In genomic region chr18:11850821-11851155, GRCh38 we compare ENCODE assay signal across 8 cellular contexts. TPM values are rescaled to one million over a fixed set of nuclear protein-coding genes. Genes with fewer than 3 reads are reported as not detected.
A peak's percentile ranks its signal among the peaks of the same experiment; 100 is the strongest.
DNase-seq lines count a peak whose midpoint lies in the region; ATAC-seq and TF ChIP-seq lines count a peak whose summit lies in the region.

No MANE protein-coding gene starts in this region.

- no peaks in the 10 kb centered on the region for H3K9me3 Mint-ChIP-seq in nephron

- H3K4me1 Mint-ChIP-seq in nephron: peaks cover 34% of the 10 kb centered on the region

- peak overlapping the region; percentile 100 for H3K4me3 Mint-ChIP-seq in nephron

- peaks cover 4% of the 10 kb centered on the region for H3K27me3 Mint-ChIP-seq in nephron (ENCODE audit: low read depth)

- ATAC-seq in GM18867 (IDR thresholded peaks at IDR 0.05; ENCODE audit: unreplicated experiment): peak; percentile 34
- peak; percentile 25 for ATAC-seq in HG03135 (IDR thresholded peaks at IDR 0.05; ENCODE audit: unreplicated experiment)
- peak; percentile 3 for ATAC-seq in esophagus mucosa

- H3K27ac Mint-ChIP-seq in nephron: peak overlapping the region; percentile 92 to 99 (median 98)

- peak; percentile 28 for DNase-seq in ACHN
- DNase-seq in SHP77 treated with DMSO at 0.1 percent for 48 hours (lab: John Stamatoyannopoulos, UW): peak; percentile 26
- DNase-seq in DMS153 treated with DMSO at 0.1 percent for 48 hours (lab: John Stamatoyannopoulos, UW; ENCODE audit: unreplicated experiment): no peak
- DNase-seq in C1 segment of cervical spinal cord (lab: John Stamatoyannopoulos, UW): no peak

- in situ Hi-C loops in ACHN (cut with HindIII; ENCODE audit: low pct_ligation_motif_present, low pct_unique_long_range_greater_than_20kb, low sequenced_read_pairs): no loop called here

- no peak for TF ChIP-seq CTCF in nephron (IDR thresholded peaks at IDR 0.05; ENCODE audit: unreplicated experiment in 3 of 3)

- peaks cover 4% of the 10 kb centered on the region for H3K36me3 Mint-ChIP-seq in nephron (ENCODE audit: low read depth)

RNA-seq across cellular contexts. Expression of gene CHMP1B, which starts 0.4 kb away (rescaled TPM):
- 28.7 TPM for total RNA-seq in esophagus mucosa

RNA-seq across cellular contexts. Expression of gene MPPE1, which starts 57.3 kb away (rescaled TPM):
- 25.7 TPM for total RNA-seq in esophagus mucosa

Comparison
In these comparisons a context has a peak if more than half of its experiments do, and no peak if none do; other contexts are left out.
1. DNase-seq: peak in ACHN (single experiment) and SHP77 treated with DMSO at 0.1 percent for 48 hours (single experiment); none in DMS153 treated with DMSO at 0.1 percent for 48 hours (single experiment) and C1 segment of cervical spinal cord (0 of 14).
2. Peak in every context shown above with its lines, with median percentiles within 50 percentile points of each other: ATAC-seq.